Comparison of ENCODE assay signal across 20 cellular contexts in genomic region chr4:161188578-161188977, GRCh38.
DNase-seq lines count a peak whose midpoint lies in the region; ATAC-seq and TF ChIP-seq lines count a peak whose summit lies in the region.
"Had no signal": no experiment of that assay in that cellular context is flagged by ENCODE, and none has a peak within 500 bp of the region (broad histone marks: within the 10 kb centered on the region; RNA-seq: fewer than 3 reads in every experiment).

No MANE protein-coding gene starts in this region.

- H3K27me3 ChIP-seq in H9 (ENCODE audit: insufficient read depth, low read length) (no peaks in the 10 kb centered on the region), neural progenitor cell (no peaks in the 10 kb centered on the region)

- no peak overlapping the region for H3K56ac ChIP-seq in H9 (ENCODE audit: insufficient read length, low read depth, low read length)

- H3K27ac ChIP-seq in H9 (ENCODE audit: insufficient read length, low read depth, low read length) (no peak overlapping the region), neural progenitor cell (no peak overlapping the region)
- H3K27ac ChIP-seq: HL-60, KMS-11, SK-N-MC had no signal

- H3F3A ChIP-seq in neural progenitor cell (ENCODE audit: low read depth) = no peaks in the 10 kb centered on the region

- no peak overlapping the region for H3K18ac ChIP-seq in H9 (ENCODE audit: insufficient read length, low read depth, low read length)

- H2AK5ac ChIP-seq in H9 (ENCODE audit: insufficient read length, low read length) = no peak overlapping the region

- no peak overlapping the region for H4K5ac ChIP-seq in H9 (ENCODE audit: insufficient read length, low read depth, low read length)

- ATAC-seq in HG03139 (IDR thresholded peaks at IDR 0.05; ENCODE audit: unreplicated experiment) = no peak
- ATAC-seq: HCT116, T-helper 17 cell had no signal

- H3K27ac Mint-ChIP-seq in H9 (peak overlapping the region; percentile 51 to 74 (median 59); a peak in 2 of 7 replicates), neural progenitor cell (no peak overlapping the region)
- H3K27ac Mint-ChIP-seq: T-helper 17 cell had no signal

- H3K4me3 Mint-ChIP-seq in H9 = no peak overlapping the region
- H3K4me3 Mint-ChIP-seq in neural progenitor cell = no peak overlapping the region
- H3K4me3 Mint-ChIP-seq: IgD-negative memory B cell, T-helper 17 cell had no signal

- H2BK5ac ChIP-seq in H9 (ENCODE audit: insufficient read length, low read length) = no peak overlapping the region

- H3K4me2 ChIP-seq in H9 (ENCODE audit: insufficient read depth, insufficient read length, low read length) (no peak overlapping the region), neural progenitor cell (no peak overlapping the region)
- H3K4me2 ChIP-seq: KMS-11 had no signal

- H2BK20ac ChIP-seq in H9 (ENCODE audit: low read depth, low read length, poor library complexity, severe bottlenecking) = no peak overlapping the region

- no peaks in the 10 kb centered on the region for H3K36me3 ChIP-seq in neural progenitor cell

- DNase-seq in NCI-H1105 treated with DMSO at 0.1 percent for 48 hours (lab: John Stamatoyannopoulos, UW) (peak; percentile 73), NCI-H1105 (lab: John Stamatoyannopoulos, UW) (no peak), NCI-H2196 treated with DMSO at 0.1 percent for 48 hours (lab: John Stamatoyannopoulos, UW; ENCODE audit: unreplicated experiment) (peak; percentile 65), NCI-H2196 (lab: John Stamatoyannopoulos, UW; ENCODE audit: unreplicated experiment) (no peak), H9 (no peak), neural progenitor cell (ENCODE audit: low spot score) (no peak)
- DNase-seq: DMS53, GOT3, MV-4-11, NCI-H524, NCI-H748 treated with DMSO at 0.1 percent for 48 hours, SIG-M5, T-helper 17 cell, T1000 had no signal

- H3K9ac ChIP-seq in H9 (ENCODE audit: extremely low read depth, insufficient read length, low read length) (no peak overlapping the region), neural progenitor cell (no peak overlapping the region)
- H3K9ac ChIP-seq: KMS-11 had no signal

- H2AFZ ChIP-seq in H9 (ENCODE audit: low read length) (no peak overlapping the region), neural progenitor cell (replicated peaks) (peak overlapping the region; percentile 69)

- H4K91ac ChIP-seq in H9 (ENCODE audit: insufficient read length, low read depth, low read length) = no peak overlapping the region

- no peak overlapping the region for H3K14ac ChIP-seq in H9 (ENCODE audit: insufficient read depth, low read length)

- H2BK12ac ChIP-seq in H9 (ENCODE audit: insufficient read length, low read depth, low read length) = no peak overlapping the region

- no CpG with 5 or more reads among the region's 6 CpGs for WGBS in H9 (ENCODE audit: extremely low coverage, insufficient read length, low lambda C conversion rate)

- no peak overlapping the region for H2BK120ac ChIP-seq in H9 (ENCODE audit: low read depth, low read length, poor library complexity, severe bottlenecking)

- H3K4ac ChIP-seq in H9 (ENCODE audit: low read depth, low read length) = no peak overlapping the region

- H4K20me1 ChIP-seq in H9 (ENCODE audit: control insufficient read depth, insufficient read depth, insufficient read length) = no peaks in the 10 kb centered on the region
- H4K20me1 ChIP-seq in neural progenitor cell (ENCODE audit: low read depth) = no peaks in the 10 kb centered on the region

- no peaks in the 10 kb centered on the region for H3K23me2 ChIP-seq in H9 (ENCODE audit: insufficient read length, low read depth, low read length, poor library complexity, severe bottlenecking)

- H3K9me3 Mint-ChIP-seq in H9 (no peaks in the 10 kb centered on the region), neural progenitor cell (no peaks in the 10 kb centered on the region)

- H3K4me1 ChIP-seq in H9 (ENCODE audit: insufficient read depth, low read length) = peaks cover 9% of the 10 kb centered on the region; the same call in 1 of the 2 replicates
- H3K4me1 ChIP-seq in neural progenitor cell = no peaks in the 10 kb centered on the region

- H3K9me3 ChIP-seq in H9 (ENCODE audit: control insufficient read depth, low read depth, low read length) = no peaks in the 10 kb centered on the region
- no peaks in the 10 kb centered on the region for H3K9me3 ChIP-seq in neural progenitor cell (ENCODE audit: low read depth)

- H2BK15ac ChIP-seq in H9 (ENCODE audit: low read depth, low read length) = no peak overlapping the region

- H3K27me3 Mint-ChIP-seq in H9 (ENCODE audit: low read depth) = no peaks in the 10 kb centered on the region
- peaks cover 2% of the 10 kb centered on the region for H3K27me3 Mint-ChIP-seq in neural progenitor cell (ENCODE audit: insufficient read depth, low read depth)
- H3K27me3 Mint-ChIP-seq: IgD-negative memory B cell, T-helper 17 cell had no signal

- H3K4me1 Mint-ChIP-seq in H9 (peaks cover 30 to 32% of the 10 kb centered on the region in 2 experiments), neural progenitor cell (peaks cover 11% of the 10 kb centered on the region)
- H3K4me1 Mint-ChIP-seq: IgD-negative memory B cell, T-helper 17 cell had no signal

- H3K79me2 ChIP-seq in H9 (ENCODE audit: insufficient read depth, low read length) (no peaks in the 10 kb centered on the region), neural progenitor cell (ENCODE audit: low read depth) (no peaks in the 10 kb centered on the region)

- TF ChIP-seq CTCF in H9 (conservative IDR thresholded peaks at IDR 0.05) (no peak), neural progenitor cell (IDR thresholded peaks at IDR 0.05) (no peak)

- H3K36me3 Mint-ChIP-seq in H9 (ENCODE audit: insufficient read depth in 1 of 3, low read depth in 3 of 3) (no peaks in the 10 kb centered on the region), neural progenitor cell (no peaks in the 10 kb centered on the region)

- H3K4me3 ChIP-seq in neural progenitor cell = no peak overlapping the region
- H3K4me3 ChIP-seq: SK-N-MC had no signal

- no peaks in the 10 kb centered on the region for H3K79me1 ChIP-seq in H9 (ENCODE audit: insufficient read depth, low read depth, low read length, poor library complexity, severe bottlenecking)

- no peak overlapping the region for H4K8ac ChIP-seq in H9 (replicated peaks; ENCODE audit: insufficient read length, low read depth, low read length)

- no peak overlapping the region for H3T11ph ChIP-seq in H9 (ENCODE audit: low read length)

- H3K23ac ChIP-seq in H9 (ENCODE audit: insufficient read length, low read depth, low read length) = no peak overlapping the region

Comparison
In these comparisons a context has a peak if more than half of its experiments do, and no peak if none do; other contexts are left out.
1. DNase-seq: peak in NCI-H1105 treated with DMSO at 0.1 percent for 48 hours (single experiment) and NCI-H2196 treated with DMSO at 0.1 percent for 48 hours (single experiment); none in NCI-H1105 (single experiment), NCI-H2196 (single experiment), H9 (single experiment) and neural progenitor cell (single experiment).